Comparison of ENCODE assay signal across 14 cellular contexts in the genomic region with DNA sequence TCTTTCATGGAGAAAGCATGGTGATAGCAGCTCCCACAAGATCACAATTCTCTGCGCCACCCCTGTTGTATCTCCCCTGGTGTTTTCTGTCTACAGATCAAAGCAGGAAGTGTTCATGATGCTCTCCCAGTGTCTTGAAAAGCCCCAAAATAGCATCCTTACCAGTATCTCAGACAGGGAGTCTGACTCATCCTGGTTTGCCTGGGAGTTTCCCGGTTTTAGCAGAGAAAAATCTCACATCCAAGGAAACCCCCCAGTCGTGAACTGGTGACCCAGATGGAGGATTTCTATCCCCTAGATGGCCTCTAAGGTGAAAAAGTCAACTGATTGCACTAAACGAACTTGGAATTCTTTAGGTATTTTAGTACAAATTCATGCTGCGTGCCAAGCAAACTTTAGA.
"Had no signal": no experiment of that assay in that cellular context is flagged by ENCODE, and none has a peak within 500 bp of the region (broad histone marks: within the 10 kb centered on the region; RNA-seq: fewer than 3 reads in every experiment).

No MANE protein-coding gene starts in this region.

- DNase-seq: activated CD4-positive, alpha-beta memory T cell treated with anti-CD3 and anti-CD28 coated beads, Interleukin-2, amount 10 ng/mL, durations not matched to agents 7 days and 5 days; activated CD4-positive, alpha-beta T cell treated with anti-CD3 and anti-CD28 coated beads for 36 hours; activated effector memory CD4-positive, alpha-beta T cell treated with anti-CD3 and anti-CD28 coated beads, Interleukin-2, amount 50 U/mL, for 16 hours; activated T-cell treated with anti-CD3 and anti-CD28 coated beads, Interleukin-2, amount 50 U/mL, for 4 hours; caudate nucleus; hippocampal formation; kidney; right cardiac atrium; stimulated activated CD4-positive, alpha-beta T cell treated with anti-CD3 and anti-CD28 coated beads, Interleukin-4, amount 100 ng/mL, for 4 hours; stimulated activated naive CD8-positive, alpha-beta T cell treated with anti-CD3 and anti-CD28 coated beads, Interleukin-15, Interleukin-2, amounts not matched to agents 100 U/mL and 50 U/mL, for 24 hours; T-helper 17 cell had no signal

- H3K4me3 Mint-ChIP-seq: activated CD4-positive, alpha-beta memory T cell treated with anti-CD3 and anti-CD28 coated beads, Interleukin-2, amount 10 ng/mL, durations not matched to agents 7 days and 5 days; activated CD4-positive, alpha-beta T cell treated with anti-CD3 and anti-CD28 coated beads for 36 hours; activated naive CD4-positive, alpha-beta T cell treated with anti-CD3 and anti-CD28 coated beads, Interleukin-2, amount 50 U/mL, for 24 hours; activated T-cell treated with anti-CD3 and anti-CD28 coated beads, Interleukin-2, amount 50 U/mL, for 4 hours; T-helper 17 cell had no signal

- H3K27ac ChIP-seq: prostate gland, skin epidermis had no signal

- H3K27ac Mint-ChIP-seq: activated CD4-positive, alpha-beta memory T cell treated with anti-CD3 and anti-CD28 coated beads, Interleukin-2, amount 10 ng/mL, durations not matched to agents 7 days and 5 days; activated CD4-positive, alpha-beta T cell treated with anti-CD3 and anti-CD28 coated beads for 36 hours; activated naive CD4-positive, alpha-beta T cell treated with anti-CD3 and anti-CD28 coated beads, Interleukin-2, amount 50 U/mL, for 24 hours; T-helper 17 cell had no signal

- H3K9me3 ChIP-seq: prostate gland had no signal

- ATAC-seq: activated CD4-positive, alpha-beta T cell treated with anti-CD3 and anti-CD28 coated beads for 36 hours; activated T-cell treated with anti-CD3 and anti-CD28 coated beads, Interleukin-2, amount 50 U/mL, for 4 hours; right cardiac atrium; stimulated activated naive CD8-positive, alpha-beta T cell treated with anti-CD3 and anti-CD28 coated beads, Interleukin-15, Interleukin-2, amounts not matched to agents 100 U/mL and 50 U/mL, for 24 hours; T-helper 17 cell had no signal

- H3K36me3 Mint-ChIP-seq: activated naive CD4-positive, alpha-beta T cell treated with anti-CD3 and anti-CD28 coated beads, Interleukin-2, amount 50 U/mL, for 24 hours had no signal

- H3K9me3 Mint-ChIP-seq: activated CD4-positive, alpha-beta memory T cell treated with anti-CD3 and anti-CD28 coated beads, Interleukin-2, amount 10 ng/mL, durations not matched to agents 7 days and 5 days; activated naive CD4-positive, alpha-beta T cell treated with anti-CD3 and anti-CD28 coated beads, Interleukin-2, amount 50 U/mL, for 24 hours had no signal

- H3K4me1 Mint-ChIP-seq: activated CD4-positive, alpha-beta memory T cell treated with anti-CD3 and anti-CD28 coated beads, Interleukin-2, amount 10 ng/mL, durations not matched to agents 7 days and 5 days; activated CD4-positive, alpha-beta T cell treated with anti-CD3 and anti-CD28 coated beads for 36 hours; activated naive CD4-positive, alpha-beta T cell treated with anti-CD3 and anti-CD28 coated beads, Interleukin-2, amount 50 U/mL, for 24 hours; T-helper 17 cell had no signal

- H3K27me3 Mint-ChIP-seq: activated CD4-positive, alpha-beta memory T cell treated with anti-CD3 and anti-CD28 coated beads, Interleukin-2, amount 10 ng/mL, durations not matched to agents 7 days and 5 days; activated CD4-positive, alpha-beta T cell treated with anti-CD3 and anti-CD28 coated beads for 36 hours; activated naive CD4-positive, alpha-beta T cell treated with anti-CD3 and anti-CD28 coated beads, Interleukin-2, amount 50 U/mL, for 24 hours; T-helper 17 cell had no signal
